In genomic region chr1:17585266-17585987, GRCh38 we compare ENCODE assay signal across 2 cellular contexts.
TF ChIP-seq lines count a peak whose summit lies in the region.

No MANE protein-coding gene starts in this region.

TF ChIP-seq in HCT116, 20 proteins besides CTCF, POLR2A, EP300 and RAD21:
- no peak for TF ChIP-seq POLR2AphosphoS5 (IDR thresholded peaks at IDR 0.05; ENCODE audit: low read depth, low read length)

TF ChIP-seq in HepG2, 621 proteins besides CTCF, POLR2A, EP300 and RAD21:
- peak; percentile 17; the same call in 1 of the 2 replicates for TF ChIP-seq RBFOX2 (IDR thresholded peaks at IDR 0.05; ENCODE audit: low read depth, low read length)
- TF ChIP-seq NFKB2 (CRISPR knock-in tag; IDR thresholded peaks at IDR 0.05; ENCODE audit: borderline replicate concordance), result no peak
- peak; percentile 36; the same call in 1 of the 2 replicates for TF ChIP-seq POLR2G (IDR thresholded peaks at IDR 0.05; ENCODE audit: low read depth, low read length)
- 0 out of 2 replicates have a peak, but pooled peaks have one; percentile 42 for TF ChIP-seq POLR2AphosphoS5 (IDR thresholded peaks at IDR 0.05; ENCODE audit: low read depth, low read length)
